1 cellular context compared by ENCODE assay signal in genomic region chr6:41895300-41896233, GRCh38.
TF ChIP-seq lines count a peak whose summit lies in the region.

Gene USP49, minus strand, starts transcription at chr6:41895375. Its CDS starts 88,392 bp downstream, at chr6:41806983.

TF ChIP-seq in HepG2, 621 proteins besides CTCF, POLR2A, EP300 and RAD21 (continued from another document and continues in another):
- no peak for TF ChIP-seq DZIP1 (CRISPR knock-in tag; IDR thresholded peaks at IDR 0.05)
- no peak for TF ChIP-seq ZNF513 (CRISPR knock-in tag; conservative IDR thresholded peaks at IDR 0.05)
- no peak for TF ChIP-seq BATF2 (CRISPR knock-in tag; IDR thresholded peaks at IDR 0.05)
- no peak for TF ChIP-seq JUN (CRISPR knock-in tag; IDR thresholded peaks at IDR 0.05)
- TF ChIP-seq CSRNP2 (CRISPR knock-in tag; conservative IDR thresholded peaks at IDR 0.05; ENCODE audit: low read depth): no peak
- TF ChIP-seq ZSCAN30 (CRISPR knock-in tag; IDR thresholded peaks at IDR 0.05): no peak
- TF ChIP-seq ATF7-NPFF (CRISPR knock-in tag; IDR thresholded peaks at IDR 0.05; ENCODE audit: low read depth): peak; percentile 27
- TF ChIP-seq CSRNP1 (CRISPR knock-in tag; IDR thresholded peaks at IDR 0.05): no peak
- TF ChIP-seq HDAC6 (IDR thresholded peaks at IDR 0.05; ENCODE audit: low read depth, low read length): no peak
- no peak for TF ChIP-seq TEAD2 (CRISPR knock-in tag; IDR thresholded peaks at IDR 0.05)
- TF ChIP-seq NFAT5 (CRISPR knock-in tag; IDR thresholded peaks at IDR 0.05): no peak
- TF ChIP-seq ZBTB8A (CRISPR knock-in tag; IDR thresholded peaks at IDR 0.05; ENCODE audit: borderline replicate concordance, low read depth): no peak
- no peak for TF ChIP-seq MIER3 (CRISPR knock-in tag; IDR thresholded peaks at IDR 0.05; ENCODE audit: borderline replicate concordance)
- TF ChIP-seq ATF4 (CRISPR knock-in tag; IDR thresholded peaks at IDR 0.05): no peak
- TF ChIP-seq TOPORS (CRISPR knock-in tag; IDR thresholded peaks at IDR 0.05): no peak
- no peak for TF ChIP-seq PPARG (CRISPR knock-in tag; conservative IDR thresholded peaks at IDR 0.05)
- TF ChIP-seq ZNF556 (CRISPR knock-in tag; IDR thresholded peaks at IDR 0.05; ENCODE audit: borderline replicate concordance): no peak
- no peak for TF ChIP-seq ZNF383 (CRISPR knock-in tag; IDR thresholded peaks at IDR 0.05; ENCODE audit: borderline replicate concordance)
- 0 out of 2 replicates have a peak, but pooled peaks have one; percentile 37 for TF ChIP-seq KMT2A (CRISPR knock-in tag; IDR thresholded peaks at IDR 0.05)
- TF ChIP-seq YEATS4 (CRISPR knock-in tag; IDR thresholded peaks at IDR 0.05; ENCODE audit: borderline replicate concordance): peak; percentile 47
- TF ChIP-seq ZNF589 (CRISPR knock-in tag; conservative IDR thresholded peaks at IDR 0.05): no peak
- no peak for TF ChIP-seq PRPF4 (IDR thresholded peaks at IDR 0.05; ENCODE audit: low read depth, low read length, poor library complexity, severe bottlenecking)
- TF ChIP-seq GZF1 (CRISPR knock-in tag; IDR thresholded peaks at IDR 0.05): 0 out of 2 replicates have a peak, but pooled peaks have one; percentile 59
- peak; percentile 71; the same call in 1 of the 2 replicates for TF ChIP-seq ZNF709 (CRISPR knock-in tag; IDR thresholded peaks at IDR 0.05)
- TF ChIP-seq ATF5 (CRISPR knock-in tag; IDR thresholded peaks at IDR 0.05; ENCODE audit: low read depth): 0 out of 2 replicates have a peak, but pooled peaks have one; percentile 59
- 0 out of 2 replicates have a peak, but pooled peaks have one; percentile 39 for TF ChIP-seq ZNF605 (CRISPR knock-in tag; IDR thresholded peaks at IDR 0.05)
- TF ChIP-seq PATZ1 (CRISPR knock-in tag; IDR thresholded peaks at IDR 0.05): no peak
- TF ChIP-seq ISL2 (CRISPR knock-in tag; IDR thresholded peaks at IDR 0.05): no peak
- peak; percentile 39 for TF ChIP-seq TCF7 (IDR thresholded peaks at IDR 0.05; ENCODE audit: low read depth)
- 0 out of 2 replicates have a peak, but pooled peaks have one; percentile 45 for TF ChIP-seq IKZF5 (CRISPR knock-in tag; IDR thresholded peaks at IDR 0.05)
- TF ChIP-seq E2F1 (CRISPR knock-in tag; IDR thresholded peaks at IDR 0.05): no peak
- TF ChIP-seq RELA (CRISPR knock-in tag; IDR thresholded peaks at IDR 0.05): peak; percentile 67; the same call in 1 of the 2 replicates
- no peak for TF ChIP-seq ZNF737 (CRISPR knock-in tag; IDR thresholded peaks at IDR 0.05; ENCODE audit: borderline replicate concordance)
- peak; percentile 17; the same call in 1 of the 2 replicates for TF ChIP-seq MYC (CRISPR knock-in tag; IDR thresholded peaks at IDR 0.05; ENCODE audit: borderline replicate concordance)
- TF ChIP-seq MXD3 (CRISPR knock-in tag; IDR thresholded peaks at IDR 0.05): no peak
- peak; percentile 62 for TF ChIP-seq RBAK (CRISPR knock-in tag; IDR thresholded peaks at IDR 0.05)
- no peak for TF ChIP-seq TERF1 (CRISPR knock-in tag; IDR thresholded peaks at IDR 0.05)
